27 cellular contexts compared by ENCODE assay signal in genomic region chr12:120172053-120172452, GRCh38.
"Had no signal": no experiment of that assay in that cellular context is flagged by ENCODE, and none has a peak within 500 bp of the region (broad histone marks: within the 10 kb centered on the region; RNA-seq: fewer than 3 reads in every experiment).

No MANE protein-coding gene starts in this region.

- H3K27ac Mint-ChIP-seq: activated B cell treated with CpG ODN at 0.5 μM for 24 hours; activated CD4-positive, alpha-beta memory T cell treated with anti-CD3 and anti-CD28 coated beads, Interleukin-2, amount 10 ng/mL, durations not matched to agents 7 days and 5 days; activated CD4-positive, alpha-beta T cell treated with anti-CD3 and anti-CD28 coated beads, Interleukin-2, amount 10 ng/mL, durations not matched to agents 24 days and 14 days; activated naive CD4-positive, alpha-beta T cell treated with anti-CD3 and anti-CD28 coated beads, Interleukin-2, amount 10 ng/mL, durations not matched to agents 7 days and 5 days; activated T-helper 1 cell treated with anti-CD3 and anti-CD28 coated beads, Interleukin-12 subunit alpha, Interleukin-12 subunit beta, Interleukin-2, Interleukin-4 antibody, amounts not matched to agents 30 ng/mL and 10 ng/mL and 1 ng/mL, durations not matched to agents 14 hours and 24 hours and 36 hours; effector memory CD8-positive, alpha-beta T cell; T-helper 17 cell; T-helper 2 cell treated with Interferon-gamma antibody and Interleukin-4, amounts not matched to agents 5 μg/mL and 100 μg/mL, for 36 hours had no signal

- H3K4me3 Mint-ChIP-seq: activated B cell treated with CpG ODN at 0.5 μM for 24 hours; activated CD4-positive, alpha-beta memory T cell treated with anti-CD3 and anti-CD28 coated beads, Interleukin-2, amount 10 ng/mL, durations not matched to agents 7 days and 5 days; activated CD4-positive, alpha-beta T cell treated with anti-CD3 and anti-CD28 coated beads, Interleukin-2, amount 10 ng/mL, durations not matched to agents 24 days and 14 days; activated naive CD4-positive, alpha-beta T cell treated with anti-CD3 and anti-CD28 coated beads, Interleukin-2, amount 10 ng/mL, durations not matched to agents 7 days and 5 days; activated T-helper 1 cell treated with anti-CD3 and anti-CD28 coated beads, Interleukin-12 subunit alpha, Interleukin-12 subunit beta, Interleukin-2, Interleukin-4 antibody, amounts not matched to agents 30 ng/mL and 10 ng/mL and 1 ng/mL, durations not matched to agents 14 hours and 24 hours and 36 hours; effector memory CD8-positive, alpha-beta T cell; T-helper 17 cell; T-helper 2 cell treated with Interferon-gamma antibody and Interleukin-4, amounts not matched to agents 5 μg/mL and 100 μg/mL, for 36 hours had no signal

- DNase-seq: activated B cell treated with CpG ODN at 0.5 μM for 24 hours; activated CD4-positive, alpha-beta memory T cell treated with anti-CD3 and anti-CD28 coated beads, Interleukin-2, amount 10 ng/mL, durations not matched to agents 7 days and 5 days; activated CD4-positive, alpha-beta T cell treated with anti-CD3 and anti-CD28 coated beads, Interleukin-2, amount 10 ng/mL, durations not matched to agents 24 days and 14 days; activated CD4-positive, alpha-beta T cell treated with anti-CD3 and anti-CD28 coated beads, Interleukin-2, amount 50 U/mL, for 4 hours; activated gamma-delta T cell; activated naive CD4-positive, alpha-beta T cell; activated naive CD4-positive, alpha-beta T cell treated with anti-CD3 and anti-CD28 coated beads, Interleukin-2, amount 10 ng/mL, durations not matched to agents 7 days and 5 days; adrenal gland; amygdala; body of pancreas; caudate nucleus; cortex of kidney; dermis blood vessel endothelial cell; effector CD4-positive, alpha-beta T cell; effector memory CD8-positive, alpha-beta T cell; esophagus squamous epithelium; foreskin melanocyte; heart right ventricle; T-helper 1 cell; T-helper 17 cell; T1000; WERI-Rb-1 had no signal

- H3K9me3 Mint-ChIP-seq: activated B cell treated with CpG ODN at 0.5 μM for 24 hours; activated CD4-positive, alpha-beta memory T cell treated with anti-CD3 and anti-CD28 coated beads, Interleukin-2, amount 10 ng/mL, durations not matched to agents 7 days and 5 days; activated CD4-positive, alpha-beta T cell treated with anti-CD3 and anti-CD28 coated beads, Interleukin-2, amount 10 ng/mL, durations not matched to agents 24 days and 14 days; activated naive CD4-positive, alpha-beta T cell treated with anti-CD3 and anti-CD28 coated beads, Interleukin-2, amount 10 ng/mL, durations not matched to agents 7 days and 5 days; activated naive CD4-positive, alpha-beta T cell treated with anti-CD3 and anti-CD28 coated beads, Interleukin-2, amount 50 U/mL, for 72 hours; activated T-helper 1 cell treated with anti-CD3 and anti-CD28 coated beads, Interleukin-12 subunit alpha, Interleukin-12 subunit beta, Interleukin-2, Interleukin-4 antibody, amounts not matched to agents 30 ng/mL and 10 ng/mL and 1 ng/mL, durations not matched to agents 14 hours and 24 hours and 36 hours; effector memory CD8-positive, alpha-beta T cell; T-helper 2 cell treated with Interferon-gamma antibody and Interleukin-4, amounts not matched to agents 5 μg/mL and 100 μg/mL, for 36 hours had no signal

- H3K4me1 Mint-ChIP-seq: activated naive CD4-positive, alpha-beta T cell treated with anti-CD3 and anti-CD28 coated beads, Interleukin-2, amount 10 ng/mL, durations not matched to agents 7 days and 5 days; T-helper 17 cell had no signal

- ATAC-seq: activated CD4-positive, CD25-positive, alpha-beta regulatory T cell treated with anti-CD3 and anti-CD28 coated beads, Interleukin-2, amount 50 U/mL, for 24 hours; body of pancreas; effector memory CD8-positive, alpha-beta T cell; gastroesophageal sphincter; heart right ventricle; T-helper 17 cell had no signal

- H3K27me3 Mint-ChIP-seq: activated B cell treated with CpG ODN at 0.5 μM for 24 hours; activated CD4-positive, alpha-beta memory T cell treated with anti-CD3 and anti-CD28 coated beads, Interleukin-2, amount 10 ng/mL, durations not matched to agents 7 days and 5 days; activated CD4-positive, alpha-beta T cell treated with anti-CD3 and anti-CD28 coated beads, Interleukin-2, amount 10 ng/mL, durations not matched to agents 24 days and 14 days; activated naive CD4-positive, alpha-beta T cell treated with anti-CD3 and anti-CD28 coated beads, Interleukin-2, amount 10 ng/mL, durations not matched to agents 7 days and 5 days; effector memory CD8-positive, alpha-beta T cell; T-helper 17 cell had no signal
